15 cellular contexts compared by ENCODE assay signal in genomic region chr7:74615933-74616780, GRCh38. TPM values are rescaled to one million over a fixed set of nuclear protein-coding genes. Genes with fewer than 3 reads are reported as not detected.
DNase-seq lines count a peak whose midpoint lies in the region; ATAC-seq, FAIRE-seq and TF ChIP-seq lines count a peak whose summit lies in the region.
"Had no signal": no experiment of that assay in that cellular context is flagged by ENCODE, and none has a peak within 500 bp of the region (broad histone marks: within the 10 kb centered on the region; RNA-seq: fewer than 3 reads in every experiment).

No MANE protein-coding gene starts in this region.

- H3K9me3 Mint-ChIP-seq in activated CD4-positive, alpha-beta T cell treated with anti-CD3 and anti-CD28 coated beads, Interleukin-2, amount 10 ng/mL, durations not matched to agents 7 days and 5 days = no peaks in the 10 kb centered on the region
- H3K9me3 Mint-ChIP-seq in activated CD8-positive, alpha-beta T cell treated with anti-CD3 and anti-CD28 coated beads, Interleukin-2, amount 10 ng/mL, durations not matched to agents 7 days and 5 days (ENCODE audit: insufficient read depth) = no peaks in the 10 kb centered on the region
- no peaks in the 10 kb centered on the region for H3K9me3 Mint-ChIP-seq in nephron

- FAIRE-seq in HTR-8/SVneo (lab: Jason Lieb, UNC) = no peak
- FAIRE-seq: A204.1, astrocyte, colon, endothelial cell of umbilical vein had no signal

- ATAC-seq in activated CD8-positive, alpha-beta T cell treated with anti-CD3 and anti-CD28 coated beads, Interleukin-2, amount 10 ng/mL, durations not matched to agents 7 days and 5 days = peak; percentile 29
- ATAC-seq: foreskin keratinocyte had no signal

- H3K27me3 Mint-ChIP-seq in activated CD4-positive, alpha-beta T cell treated with anti-CD3 and anti-CD28 coated beads, Interleukin-2, amount 10 ng/mL, durations not matched to agents 7 days and 5 days = no peaks in the 10 kb centered on the region
- peaks cover 6% of the 10 kb centered on the region for H3K27me3 Mint-ChIP-seq in activated CD8-positive, alpha-beta T cell treated with anti-CD3 and anti-CD28 coated beads, Interleukin-2, amount 10 ng/mL, durations not matched to agents 7 days and 5 days (ENCODE audit: low read depth)
- H3K27me3 Mint-ChIP-seq in nephron (ENCODE audit: low read depth) = no peaks in the 10 kb centered on the region

- no peak for TF ChIP-seq POLR2A in NB4 (IDR thresholded peaks at IDR 0.05; ENCODE audit: extremely low read depth, insufficient read length)

- H3K4me3 Mint-ChIP-seq in activated CD4-positive, alpha-beta T cell treated with anti-CD3 and anti-CD28 coated beads, Interleukin-2, amount 10 ng/mL, durations not matched to agents 7 days and 5 days = no peak overlapping the region
- H3K4me3 Mint-ChIP-seq in activated CD8-positive, alpha-beta T cell treated with anti-CD3 and anti-CD28 coated beads, Interleukin-2, amount 10 ng/mL, durations not matched to agents 7 days and 5 days = no peak overlapping the region
- H3K4me3 Mint-ChIP-seq in nephron = no peak overlapping the region

- H3K27ac Mint-ChIP-seq in activated CD4-positive, alpha-beta T cell treated with anti-CD3 and anti-CD28 coated beads, Interleukin-2, amount 10 ng/mL, durations not matched to agents 7 days and 5 days = peak overlapping the region; percentile 93
- H3K27ac Mint-ChIP-seq in activated CD8-positive, alpha-beta T cell treated with anti-CD3 and anti-CD28 coated beads, Interleukin-2, amount 10 ng/mL, durations not matched to agents 7 days and 5 days = no peak overlapping the region
- H3K27ac Mint-ChIP-seq in nephron = peak overlapping the region; percentile 60 to 93 (median 92)

- no peak for DNase-seq in activated CD4-positive, alpha-beta T cell treated with anti-CD3 and anti-CD28 coated beads, Interleukin-2, amount 10 ng/mL, durations not matched to agents 7 days and 5 days
- no peak for DNase-seq in activated CD4-positive, alpha-beta T cell treated with anti-CD3 and anti-CD28 coated beads for 48 hours
- peak; percentile 55 for DNase-seq in NB4 (ENCODE audit: low read depth)
- no peak for DNase-seq in activated CD8-positive, alpha-beta T cell treated with anti-CD3 and anti-CD28 coated beads, Interleukin-2, amount 10 ng/mL, durations not matched to agents 7 days and 5 days
- DNase-seq in NCI-H2196 treated with DMSO at 0.1 percent for 48 hours (lab: John Stamatoyannopoulos, UW; ENCODE audit: unreplicated experiment) = no peak
- DNase-seq in epidermal melanocyte (ENCODE audit: insufficient read length, low spot score) = no peak
- no peak for DNase-seq in HTR-8/SVneo (ENCODE audit: insufficient read length, low spot score)
- DNase-seq: foreskin keratinocyte, trophoblast cell had no signal

- no peak overlapping the region for H3K4me3 ChIP-seq in NB4 (ENCODE audit: low read depth, low read length)
- H3K4me3 ChIP-seq: skin epidermis had no signal

- CTCF ChIA-PET in activated CD4-positive, alpha-beta T cell treated with anti-CD3 and anti-CD28 coated beads, Interleukin-2, amount 10 ng/mL, durations not matched to agents 7 days and 5 days (lab: Charles Lee) = no interaction called here
- CTCF ChIA-PET in activated CD8-positive, alpha-beta T cell treated with anti-CD3 and anti-CD28 coated beads, Interleukin-2, amount 10 ng/mL, durations not matched to agents 7 days and 5 days (lab: Charles Lee) = interaction anchor here (1.1 kb wide), 1 partner anchor 50 kb away, joined by 3 read pairs; no protein-coding TSS in a partner anchor

- POLR2A ChIA-PET in activated CD4-positive, alpha-beta T cell treated with anti-CD3 and anti-CD28 coated beads, Interleukin-2, amount 10 ng/mL, durations not matched to agents 7 days and 5 days (lab: Charles Lee) = no interaction called here
- POLR2A ChIA-PET in activated CD8-positive, alpha-beta T cell treated with anti-CD3 and anti-CD28 coated beads, Interleukin-2, amount 10 ng/mL, durations not matched to agents 7 days and 5 days (lab: Charles Lee) = no interaction called here

- H3K4me1 Mint-ChIP-seq in activated CD4-positive, alpha-beta T cell treated with anti-CD3 and anti-CD28 coated beads, Interleukin-2, amount 10 ng/mL, durations not matched to agents 7 days and 5 days = peaks cover 29% of the 10 kb centered on the region
- H3K4me1 Mint-ChIP-seq in activated CD8-positive, alpha-beta T cell treated with anti-CD3 and anti-CD28 coated beads, Interleukin-2, amount 10 ng/mL, durations not matched to agents 7 days and 5 days (ENCODE audit: low read depth) = peaks cover 24% of the 10 kb centered on the region
- H3K4me1 Mint-ChIP-seq in nephron = peaks cover 28% of the 10 kb centered on the region

- no peak for TF ChIP-seq CTCF in NB4 (IDR thresholded peaks at IDR 0.05; ENCODE audit: low read depth, low read length)
- no peak for TF ChIP-seq CTCF in nephron (IDR thresholded peaks at IDR 0.05; ENCODE audit: unreplicated experiment in 3 of 3)

- H3K36me3 Mint-ChIP-seq in activated CD4-positive, alpha-beta T cell treated with anti-CD3 and anti-CD28 coated beads, Interleukin-2, amount 10 ng/mL, durations not matched to agents 7 days and 5 days (ENCODE audit: low read depth) = no peaks in the 10 kb centered on the region
- H3K36me3 Mint-ChIP-seq in activated CD8-positive, alpha-beta T cell treated with anti-CD3 and anti-CD28 coated beads, Interleukin-2, amount 10 ng/mL, durations not matched to agents 7 days and 5 days (ENCODE audit: low read depth) = no peaks in the 10 kb centered on the region
- H3K36me3 Mint-ChIP-seq in nephron (ENCODE audit: low read depth) = no peaks in the 10 kb centered on the region

RNA-seq across cellular contexts. Expression of gene GTF2I, which starts 41.4 kb away (rescaled TPM):
- 100 to 1,000 TPM; 162 to 163 TPM for total RNA-seq in activated CD4-positive, alpha-beta T cell treated with anti-CD3 and anti-CD28 coated beads, Interleukin-2, amount 10 ng/mL, durations not matched to agents 7 days and 5 days
- total RNA-seq in activated CD8-positive, alpha-beta T cell treated with anti-CD3 and anti-CD28 coated beads, Interleukin-2, amount 10 ng/mL, durations not matched to agents 7 days and 5 days = 100 to 1,000 TPM; 173 to 177 TPM
